In the genomic region with DNA sequence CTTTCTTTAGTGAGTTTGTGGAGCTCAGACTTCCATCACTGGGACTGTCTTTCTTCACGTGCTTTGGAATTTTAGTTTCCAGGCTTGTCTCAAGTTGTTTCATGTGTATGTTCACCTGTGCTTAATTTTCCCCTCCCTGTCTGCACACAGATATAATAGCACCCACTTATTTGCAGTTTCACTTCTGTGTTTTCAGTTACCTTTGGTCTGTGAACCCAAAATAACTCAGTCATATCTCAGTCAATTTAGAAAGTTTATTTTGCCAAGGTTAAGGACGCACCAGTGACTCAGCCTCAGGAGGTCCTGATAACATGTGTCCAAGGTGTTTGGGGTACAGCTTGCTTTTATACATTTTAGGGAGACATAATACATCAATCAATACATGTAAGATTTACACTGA, we compare ENCODE assay signal across 16 cellular contexts.
A peak's percentile ranks its signal among the peaks of the same experiment; 100 is the strongest.
DNase-seq lines count a peak whose midpoint lies in the region; ATAC-seq and TF ChIP-seq lines count a peak whose summit lies in the region.
"Had no signal": no experiment of that assay in that cellular context is flagged by ENCODE, and none has a peak within 500 bp of the region (broad histone marks: within the 10 kb centered on the region; RNA-seq: fewer than 3 reads in every experiment).

No MANE protein-coding gene starts in this region.

- no peaks in the 10 kb centered on the region for H3K36me3 ChIP-seq in transverse colon
- H3K36me3 ChIP-seq: gastrocnemius medialis, Peyer's patch had no signal

- TF ChIP-seq CTCF in GM10248 (IDR thresholded peaks at IDR 0.05; ENCODE audit: control extremely low read depth, extremely low read depth, low read depth, missing control alignments): no peak
- no peak for TF ChIP-seq CTCF in transverse colon (IDR thresholded peaks at IDR 0.05)

- no peaks in the 10 kb centered on the region for H3K27me3 ChIP-seq in transverse colon
- H3K27me3 ChIP-seq: gastrocnemius medialis, Peyer's patch had no signal

- DNase-seq in GM10248 (ENCODE audit: extremely low spot score) (peak; percentile 44), DMS53 treated with DMSO at 0.1 percent for 48 hours (lab: John Stamatoyannopoulos, UW; ENCODE audit: unreplicated experiment) (no peak), NOMO-1 treated with dmso at 0.1 percent for 144 hours (lab: John Stamatoyannopoulos, UW; ENCODE audit: unreplicated experiment) (no peak), NCI-H748 treated with DMSO at 0.1 percent for 48 hours (lab: John Stamatoyannopoulos, UW) (no peak), transverse colon (no peak)
- DNase-seq: ACHN, activated gamma-delta T cell, EL, gastrocnemius medialis, NCI-H1436 treated with DMSO at 0.1 percent for 48 hours, trophoblast cell had no signal

- ATAC-seq in GM19351 (IDR thresholded peaks at IDR 0.05; ENCODE audit: unreplicated experiment) (peak; percentile 71), HG02759 (IDR thresholded peaks at IDR 0.05; ENCODE audit: unreplicated experiment) (peak; percentile 56), HG03457 (IDR thresholded peaks at IDR 0.05; ENCODE audit: unreplicated experiment) (peak; percentile 51)
- ATAC-seq: gastrocnemius medialis, WTC11 had no signal

- in situ Hi-C loops in transverse colon (cut with MboI; ENCODE audit: low pct_ligation_motif_present in 1 of 4, low pct_unique_long_range_greater_than_20kb in 1 of 4, low sequenced_read_pairs in 3 of 4): no loop called here

- no peak overlapping the region for H3K4me3 ChIP-seq in transverse colon
- H3K4me3 ChIP-seq: gastrocnemius medialis, Peyer's patch had no signal

- H3K9me3 ChIP-seq in transverse colon: no peaks in the 10 kb centered on the region
- H3K9me3 ChIP-seq: gastrocnemius medialis, Peyer's patch had no signal

- no peaks in the 10 kb centered on the region for H3K4me1 ChIP-seq in transverse colon
- H3K4me1 ChIP-seq: gastrocnemius medialis, Peyer's patch had no signal

- no peak for TF ChIP-seq EP300 in transverse colon (IDR thresholded peaks at IDR 0.05; ENCODE audit: low read depth)

- WGBS in transverse colon (ENCODE audit: low coverage in 1 of 2), 2 donors: 51 to 74% methylated on average over 2 of the region's 2 CpGs

- POLR2A ChIA-PET in GM10248 (lab: Yijun Ruan, JAX): no interaction called here

- intact Hi-C loops in transverse colon (cut with DNase I; ENCODE audit: low total_unique reads): no loop called here

- H3K27ac ChIP-seq in transverse colon: no peak overlapping the region
- H3K27ac ChIP-seq: gastrocnemius medialis had no signal

- no peak for TF ChIP-seq POLR2A in transverse colon (IDR thresholded peaks at IDR 0.05)

- CTCF ChIA-PET in GM10248 (lab: Yijun Ruan, JAX): no interaction called here
